In the genomic region with DNA sequence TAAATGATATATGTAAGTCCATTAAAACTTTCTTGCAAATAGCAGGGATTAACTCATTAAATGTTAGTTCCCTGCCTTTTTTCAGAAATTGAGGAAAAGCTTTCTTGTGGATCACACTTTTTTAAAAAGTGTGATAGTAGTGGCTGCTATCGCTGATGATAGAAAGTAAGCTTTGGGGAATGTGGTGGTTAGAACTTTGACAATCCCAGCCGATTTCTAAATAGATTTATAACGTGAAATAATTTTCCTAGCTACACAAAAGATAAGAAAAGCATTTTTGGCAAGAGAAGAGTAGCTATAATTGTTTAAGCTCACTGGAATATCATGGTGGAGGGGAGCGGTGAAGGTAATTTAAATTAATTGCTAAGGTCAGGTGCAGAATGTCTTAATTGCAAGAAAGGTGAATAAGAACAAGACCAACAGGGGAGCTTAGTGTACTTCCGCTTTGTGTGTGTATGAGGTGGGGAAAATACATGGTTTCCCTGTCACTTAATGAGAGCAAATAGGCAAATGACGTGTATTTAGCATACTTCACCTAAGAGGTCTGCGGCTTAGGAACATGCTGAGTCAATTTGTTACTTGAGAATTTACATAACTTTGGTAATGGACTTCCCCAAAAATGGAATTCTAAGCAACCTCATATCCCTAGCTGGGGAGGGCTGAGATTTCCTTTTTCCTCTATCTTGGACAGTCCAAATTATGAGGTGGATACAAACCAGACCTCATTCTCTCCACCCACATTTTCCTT, we compare ENCODE assay signal across 11 cellular contexts. TPM values are rescaled to one million over a fixed set of nuclear protein-coding genes. Genes with fewer than 3 reads are reported as not detected.
A peak's percentile ranks its signal among the peaks of the same experiment; 100 is the strongest.
DNase-seq lines count a peak whose midpoint lies in the region; ATAC-seq and TF ChIP-seq lines count a peak whose summit lies in the region.
"Had no signal": no experiment of that assay in that cellular context is flagged by ENCODE, and none has a peak within 500 bp of the region (broad histone marks: within the 10 kb centered on the region; RNA-seq: fewer than 3 reads in every experiment).

No MANE protein-coding gene starts in this region.

- 36 to 39% methylated on average over 7 of the region's 7 CpGs for WGBS in aorta, 2 donors

- ATAC-seq in GM18858 (IDR thresholded peaks at IDR 0.05; ENCODE audit: unreplicated experiment) (peak; percentile 86), GM21529 (IDR thresholded peaks at IDR 0.05; ENCODE audit: unreplicated experiment) (peak; percentile 86), HG03460 (IDR thresholded peaks at IDR 0.05; ENCODE audit: unreplicated experiment) (peak; percentile 75), aorta (ENCODE audit: low FRiP score) (no peak)

- intact Hi-C loops in aorta (cut with DNase I), result no loop called here

- no peaks in the 10 kb centered on the region for H3K27me3 ChIP-seq in aorta (ENCODE audit: control insufficient read depth in 1 of 2, insufficient read depth in 2 of 2, low read length in 1 of 2)

- TF ChIP-seq CTCF in fibroblast of villous mesenchyme (IDR thresholded peaks at IDR 0.05; ENCODE audit: insufficient read depth, low read depth, low read length), result no peak
- no peak for TF ChIP-seq CTCF in HFFc6 (IDR thresholded peaks at IDR 0.05)

- peaks cover 10% of the 10 kb centered on the region for H3K4me1 Mint-ChIP-seq in HFFc6 (ENCODE audit: low read depth)

- H3K36me3 Mint-ChIP-seq in HFFc6 (ENCODE audit: low read depth), result no peaks in the 10 kb centered on the region
- H3K36me3 Mint-ChIP-seq: IgD-negative memory B cell had no signal

- H3K4me3 ChIP-seq in fibroblast of villous mesenchyme (ENCODE audit: low read depth, low read length) (no peak overlapping the region), aorta (ENCODE audit: low read length in 2 of 2) (no peak overlapping the region)
- H3K4me3 ChIP-seq: left ventricle myocardium inferior had no signal

- no peak overlapping the region for H3K27ac ChIP-seq in aorta (ENCODE audit: low read depth in 1 of 2, low read length in 2 of 2)
- H3K27ac ChIP-seq: left ventricle myocardium inferior had no signal

- H3K4me3 Mint-ChIP-seq in HFFc6, result no peak overlapping the region
- H3K4me3 Mint-ChIP-seq: IgD-negative memory B cell had no signal

- H3K9me3 ChIP-seq in aorta (ENCODE audit: control insufficient read depth, low read length), result no peaks in the 10 kb centered on the region
- H3K9me3 ChIP-seq: left ventricle myocardium inferior had no signal

- H3K27me3 Mint-ChIP-seq in HFFc6 (ENCODE audit: insufficient read depth), result peaks cover 14% of the 10 kb centered on the region

- no peaks in the 10 kb centered on the region for H3K36me3 ChIP-seq in aorta (ENCODE audit: control insufficient read depth in 1 of 2, insufficient read depth in 2 of 2, low read length in 1 of 2)
- H3K36me3 ChIP-seq: left ventricle myocardium inferior had no signal

- no peak overlapping the region for H3K27ac Mint-ChIP-seq in HFFc6

- no peaks in the 10 kb centered on the region for H3K4me1 ChIP-seq in aorta (ENCODE audit: control insufficient read depth in 1 of 2, insufficient read depth in 2 of 2, low read length in 2 of 2)
- H3K4me1 ChIP-seq: left ventricle myocardium inferior had no signal

- H3K9me3 Mint-ChIP-seq in HFFc6, result no peaks in the 10 kb centered on the region
- H3K9me3 Mint-ChIP-seq: IgD-negative memory B cell had no signal

- DNase-seq in fibroblast of villous mesenchyme (ENCODE audit: low read depth) (peak; percentile 33), aorta (no peak), HFFc6 (no peak), GM03348 (ENCODE audit: low spot score) (no peak)
- DNase-seq in activated CD4-positive, alpha-beta T cell treated with anti-CD3 and anti-CD28 coated beads for 48 hours, result no peak
- DNase-seq: left ventricle myocardium inferior had no signal

RNA-seq across cellular contexts. Expression of a gene that starts 11.7 kb away (rescaled TPM):
- total RNA-seq in fibroblast of villous mesenchyme (not detected in 2 replicates), aorta (not detected)
- not detected for polyA plus RNA-seq in aorta
- total RNA-seq in HFFc6 (2021; fragmentation: NEBNext Ultra II Directional; extraction: Animal tissue kit (Norgen Biotek cat#: 25700)), result not detected
- total RNA-seq: left ventricle myocardium inferior, ureter had no signal
- polyA plus RNA-seq: IgD-negative memory B cell had no signal
